In genomic region chr1:31723828-31724359, GRCh38 we compare ENCODE assay signal across 1 cellular context.
A peak's percentile ranks its signal among the peaks of the same experiment; 100 is the strongest.
TF ChIP-seq lines count a peak whose summit lies in the region.

No MANE protein-coding gene starts in this region.

TF ChIP-seq in HepG2, 621 proteins besides CTCF, POLR2A, EP300 and RAD21 (continued from another document and continues in another):
- TF ChIP-seq RNF219 (CRISPR knock-in tag; IDR thresholded peaks at IDR 0.05) (no peak), GTF3A (CRISPR knock-in tag; conservative IDR thresholded peaks at IDR 0.05) (no peak), RXRB (CRISPR knock-in tag; IDR thresholded peaks at IDR 0.05; ENCODE audit: borderline replicate concordance) (peak; percentile 49; the same call in 1 of the 2 replicates), ZBTB49 (CRISPR knock-in tag; IDR thresholded peaks at IDR 0.05; ENCODE audit: borderline replicate concordance) (peak; percentile 88; the same call in 1 of the 2 replicates), ZNF672 (CRISPR knock-in tag; IDR thresholded peaks at IDR 0.05) (no peak), ZNF501 (CRISPR knock-in tag; IDR thresholded peaks at IDR 0.05) (no peak), RBM39 (IDR thresholded peaks at IDR 0.05; ENCODE audit: low read depth, low read length, poor library complexity, severe bottlenecking) (no peak), ZFP36 (IDR thresholded peaks at IDR 0.05; ENCODE audit: borderline replicate concordance, low read depth, low read length, partially characterized antibody) (no peak), SP140L (CRISPR knock-in tag; IDR thresholded peaks at IDR 0.05; ENCODE audit: borderline replicate concordance) (peak; percentile 76; the same call in 1 of the 2 replicates), ZBTB46 (CRISPR knock-in tag; IDR thresholded peaks at IDR 0.05; ENCODE audit: borderline replicate concordance) (no peak), TFDP2 (CRISPR knock-in tag; IDR thresholded peaks at IDR 0.05) (no peak), PBX2 (CRISPR knock-in tag; IDR thresholded peaks at IDR 0.05) (no peak), ZBTB43 (CRISPR knock-in tag; conservative IDR thresholded peaks at IDR 0.05) (peak; percentile 78; the same call in 1 of the 2 replicates), CSRNP1 (CRISPR knock-in tag; IDR thresholded peaks at IDR 0.05) (no peak), NR2F2 (IDR thresholded peaks at IDR 0.05; ENCODE audit: borderline replicate concordance, low read depth) (no peak), ZNF354B (CRISPR knock-in tag; IDR thresholded peaks at IDR 0.05) (no peak), SNAPC4 (CRISPR knock-in tag; IDR thresholded peaks at IDR 0.05) (no peak), NFIB (CRISPR knock-in tag; IDR thresholded peaks at IDR 0.05; ENCODE audit: borderline replicate concordance) (no peak), ZNF609 (CRISPR knock-in tag; IDR thresholded peaks at IDR 0.05; ENCODE audit: borderline replicate concordance) (no peak), ZNF782 (CRISPR knock-in tag; IDR thresholded peaks at IDR 0.05; ENCODE audit: borderline replicate concordance) (no peak), ZFP41 (CRISPR knock-in tag; IDR thresholded peaks at IDR 0.05; ENCODE audit: borderline replicate concordance) (no peak), ZNF574 (CRISPR knock-in tag; IDR thresholded peaks at IDR 0.05) (peak; percentile 49; the same call in 1 of the 2 replicates), ZEB1 (IDR thresholded peaks at IDR 0.05; ENCODE audit: insufficient replicate concordance, low read depth) (no peak), ZFP90 (CRISPR knock-in tag; IDR thresholded peaks at IDR 0.05; ENCODE audit: borderline replicate concordance) (0 out of 2 replicates have a peak, but pooled peaks have one; percentile 42), ZNF317 (CRISPR knock-in tag; IDR thresholded peaks at IDR 0.05) (no peak)
